ENCODE assay signal across 16 cellular contexts in genomic region chr7:55381187-55381586, GRCh38. TPM values are rescaled to one million over a fixed set of nuclear protein-coding genes. Genes with fewer than 3 reads are reported as not detected.
DNase-seq lines count a peak whose midpoint lies in the region; ATAC-seq and TF ChIP-seq lines count a peak whose summit lies in the region.
"Had no signal": no experiment of that assay in that cellular context is flagged by ENCODE, and none has a peak within 500 bp of the region (broad histone marks: within the 10 kb centered on the region; RNA-seq: fewer than 3 reads in every experiment).

No MANE protein-coding gene starts in this region.

- peaks cover 2 to 8% of the 10 kb centered on the region in 2 donors for H3K9me3 Mint-ChIP-seq in natural killer cell

- BruUV-seq in Panc1 (replicated peaks; lab: Mats Ljungman, UMichigan): TSS peak; percentile 19

- H3K4me1 ChIP-seq in Panc1 (ENCODE audit: control insufficient read depth, insufficient read depth, low read length): no peaks in the 10 kb centered on the region
- H3K4me1 ChIP-seq: A549, BE2C, HAP-1 had no signal

- CTCF ChIA-PET in Panc1 (lab: Charles Lee): no interaction called here

- peaks cover 10% of the 10 kb centered on the region for H3K36me3 Mint-ChIP-seq in natural killer cell

- ATAC-seq in Panc1: no peak
- ATAC-seq in HG02763 (IDR thresholded peaks at IDR 0.05; ENCODE audit: unreplicated experiment): no peak
- no peak for ATAC-seq in GM21737 (IDR thresholded peaks at IDR 0.05; ENCODE audit: unreplicated experiment)
- no peak for ATAC-seq in natural killer cell
- ATAC-seq: HepG2 had no signal

- no peak overlapping the region for H3K4me3 Mint-ChIP-seq in natural killer cell
- H3K4me3 Mint-ChIP-seq: CD4-positive, alpha-beta memory T cell had no signal

- H3K36me3 ChIP-seq in Panc1 (ENCODE audit: control insufficient read depth, insufficient read depth, low read length): no peaks in the 10 kb centered on the region
- H3K36me3 ChIP-seq: BE2C, HAP-1 had no signal

- no peak overlapping the region for H3K27ac Mint-ChIP-seq in natural killer cell

- POLR2A ChIA-PET in Panc1 (lab: Charles Lee): no interaction called here

- peaks cover 5% of the 10 kb centered on the region for H3K9me3 ChIP-seq in Panc1 (ENCODE audit: control insufficient read depth, insufficient read depth, low read depth, low read length)
- H3K9me3 ChIP-seq: BE2C, HAP-1 had no signal

- DNase-seq in Panc1 (ENCODE audit: low read depth, low spot score): no peak
- no peak for DNase-seq in dorsolateral prefrontal cortex
- peak; percentile 33 for DNase-seq in medulla oblongata (ENCODE audit: extremely low spot score)
- DNase-seq in superior temporal gyrus (ENCODE audit: extremely low spot score): peak; percentile 63
- no peak for DNase-seq in natural killer cell
- DNase-seq: BE2C; CD4-positive, alpha-beta memory T cell; DMS79 treated with DMSO at 0.1 percent for 48 hours; EL; GOT3 had no signal

- intact Hi-C loops in Panc1 (cut with micrococcal nuclease; ENCODE audit: unreplicated experiment) (no loop called here), dorsolateral prefrontal cortex (cut with DNase I) (loop anchor here in 1 of 2 donors (1.0 kb wide), 1 partner anchor 16 kb away; the partner anchor contains the start of gene LANCL2), natural killer cell (cut with micrococcal nuclease) (no loop called here)

- peaks cover 0 to 8% of the 10 kb centered on the region in 2 donors for H3K4me1 Mint-ChIP-seq in natural killer cell

- TF ChIP-seq CTCF in Panc1 (IDR thresholded peaks at IDR 0.05) (no peak), dorsolateral prefrontal cortex (IDR thresholded peaks at IDR 0.05 in 54 of 56, conservative IDR thresholded peaks at IDR 0.05 in 2 of 56; ENCODE audit: low read depth in 1 of 56, partially characterized antibody in 56 of 56) (no peak), natural killer cell (IDR thresholded peaks at IDR 0.05) (no peak)

- H3K27me3 ChIP-seq in Panc1 (ENCODE audit: control insufficient read depth, insufficient read depth, low read length) (no peaks in the 10 kb centered on the region), dorsolateral prefrontal cortex (no peaks in the 10 kb centered on the region)
- H3K27me3 ChIP-seq: BE2C had no signal

- in situ Hi-C loops in Panc1 (cut with HindIII; ENCODE audit: low pct_unique_long_range_greater_than_20kb, low sequenced_read_pairs): no loop called here

- H3K4me3 ChIP-seq in Panc1 (ENCODE audit: low read depth in 2 of 2, low read length in 2 of 2) (no peak overlapping the region), dorsolateral prefrontal cortex (peak overlapping the region; percentile 2 to 63 (median 39))
- H3K4me3 ChIP-seq: A549, HAP-1 had no signal

- H3K27me3 Mint-ChIP-seq in natural killer cell (ENCODE audit: low read depth in 2 of 2): no peaks in the 10 kb centered on the region
- H3K27me3 Mint-ChIP-seq: CD4-positive, alpha-beta memory T cell had no signal

- H3K27ac ChIP-seq in Panc1 (ENCODE audit: low read length) (no peak overlapping the region), dorsolateral prefrontal cortex (peak overlapping the region in 55 of 59 donors; percentile 14 to 93 (median 76))
- H3K27ac ChIP-seq: A549, C4-2B had no signal

RNA-seq across cellular contexts. Expression of gene LANCL2, which starts 16.1 kb away (rescaled TPM):
- total RNA-seq in Panc1 (2021; ENCODE audit: unreplicated experiment) (30.6 TPM), dorsolateral prefrontal cortex (10 to 100 TPM; 27.5 to 66.3 (median 41.3) TPM), natural killer cell (1 to 10 TPM; 7.2 to 9.4 (median 8.3) TPM)
- 19.4 TPM for polyA plus RNA-seq in Panc1 (2012; ENCODE audit: insufficient read length)

Comparison
In these comparisons a context has a peak if more than half of its experiments do, and no peak if none do; other contexts are left out.
1. DNase-seq: peak in medulla oblongata (single experiment) and superior temporal gyrus (single experiment); none in Panc1 (single experiment), dorsolateral prefrontal cortex (0 of 10) and natural killer cell (single experiment).
2. H3K4me3 ChIP-seq: peak in dorsolateral prefrontal cortex (59 of 59); none in Panc1 (0 of 2).